Comparison of ENCODE assay signal across 1 cellular context in the genomic region with DNA sequence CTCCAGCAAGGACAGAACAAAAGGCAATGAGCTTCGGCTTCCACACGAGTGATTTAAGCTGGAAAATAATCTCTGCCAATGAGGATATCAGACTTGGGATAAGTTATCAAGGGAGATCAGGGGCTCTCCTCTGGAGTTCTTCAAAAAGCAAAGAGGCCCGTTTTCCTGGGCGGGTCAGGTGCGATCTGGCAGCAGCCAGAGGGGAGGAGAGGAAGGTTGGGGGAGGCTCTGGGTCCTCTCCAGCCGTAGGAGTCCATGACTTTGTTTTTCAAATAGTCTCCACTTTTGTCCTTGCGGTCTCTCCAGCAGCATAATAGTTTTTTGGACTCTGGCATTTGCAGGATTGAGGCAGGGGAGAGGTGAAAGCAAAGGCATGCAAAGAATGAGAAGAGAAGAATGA.
TF ChIP-seq lines count a peak whose summit lies in the region.

No MANE protein-coding gene starts in this region.

TF ChIP-seq in H1, 55 proteins besides CTCF, POLR2A, EP300 and RAD21:
- TF ChIP-seq, protein P1, sequence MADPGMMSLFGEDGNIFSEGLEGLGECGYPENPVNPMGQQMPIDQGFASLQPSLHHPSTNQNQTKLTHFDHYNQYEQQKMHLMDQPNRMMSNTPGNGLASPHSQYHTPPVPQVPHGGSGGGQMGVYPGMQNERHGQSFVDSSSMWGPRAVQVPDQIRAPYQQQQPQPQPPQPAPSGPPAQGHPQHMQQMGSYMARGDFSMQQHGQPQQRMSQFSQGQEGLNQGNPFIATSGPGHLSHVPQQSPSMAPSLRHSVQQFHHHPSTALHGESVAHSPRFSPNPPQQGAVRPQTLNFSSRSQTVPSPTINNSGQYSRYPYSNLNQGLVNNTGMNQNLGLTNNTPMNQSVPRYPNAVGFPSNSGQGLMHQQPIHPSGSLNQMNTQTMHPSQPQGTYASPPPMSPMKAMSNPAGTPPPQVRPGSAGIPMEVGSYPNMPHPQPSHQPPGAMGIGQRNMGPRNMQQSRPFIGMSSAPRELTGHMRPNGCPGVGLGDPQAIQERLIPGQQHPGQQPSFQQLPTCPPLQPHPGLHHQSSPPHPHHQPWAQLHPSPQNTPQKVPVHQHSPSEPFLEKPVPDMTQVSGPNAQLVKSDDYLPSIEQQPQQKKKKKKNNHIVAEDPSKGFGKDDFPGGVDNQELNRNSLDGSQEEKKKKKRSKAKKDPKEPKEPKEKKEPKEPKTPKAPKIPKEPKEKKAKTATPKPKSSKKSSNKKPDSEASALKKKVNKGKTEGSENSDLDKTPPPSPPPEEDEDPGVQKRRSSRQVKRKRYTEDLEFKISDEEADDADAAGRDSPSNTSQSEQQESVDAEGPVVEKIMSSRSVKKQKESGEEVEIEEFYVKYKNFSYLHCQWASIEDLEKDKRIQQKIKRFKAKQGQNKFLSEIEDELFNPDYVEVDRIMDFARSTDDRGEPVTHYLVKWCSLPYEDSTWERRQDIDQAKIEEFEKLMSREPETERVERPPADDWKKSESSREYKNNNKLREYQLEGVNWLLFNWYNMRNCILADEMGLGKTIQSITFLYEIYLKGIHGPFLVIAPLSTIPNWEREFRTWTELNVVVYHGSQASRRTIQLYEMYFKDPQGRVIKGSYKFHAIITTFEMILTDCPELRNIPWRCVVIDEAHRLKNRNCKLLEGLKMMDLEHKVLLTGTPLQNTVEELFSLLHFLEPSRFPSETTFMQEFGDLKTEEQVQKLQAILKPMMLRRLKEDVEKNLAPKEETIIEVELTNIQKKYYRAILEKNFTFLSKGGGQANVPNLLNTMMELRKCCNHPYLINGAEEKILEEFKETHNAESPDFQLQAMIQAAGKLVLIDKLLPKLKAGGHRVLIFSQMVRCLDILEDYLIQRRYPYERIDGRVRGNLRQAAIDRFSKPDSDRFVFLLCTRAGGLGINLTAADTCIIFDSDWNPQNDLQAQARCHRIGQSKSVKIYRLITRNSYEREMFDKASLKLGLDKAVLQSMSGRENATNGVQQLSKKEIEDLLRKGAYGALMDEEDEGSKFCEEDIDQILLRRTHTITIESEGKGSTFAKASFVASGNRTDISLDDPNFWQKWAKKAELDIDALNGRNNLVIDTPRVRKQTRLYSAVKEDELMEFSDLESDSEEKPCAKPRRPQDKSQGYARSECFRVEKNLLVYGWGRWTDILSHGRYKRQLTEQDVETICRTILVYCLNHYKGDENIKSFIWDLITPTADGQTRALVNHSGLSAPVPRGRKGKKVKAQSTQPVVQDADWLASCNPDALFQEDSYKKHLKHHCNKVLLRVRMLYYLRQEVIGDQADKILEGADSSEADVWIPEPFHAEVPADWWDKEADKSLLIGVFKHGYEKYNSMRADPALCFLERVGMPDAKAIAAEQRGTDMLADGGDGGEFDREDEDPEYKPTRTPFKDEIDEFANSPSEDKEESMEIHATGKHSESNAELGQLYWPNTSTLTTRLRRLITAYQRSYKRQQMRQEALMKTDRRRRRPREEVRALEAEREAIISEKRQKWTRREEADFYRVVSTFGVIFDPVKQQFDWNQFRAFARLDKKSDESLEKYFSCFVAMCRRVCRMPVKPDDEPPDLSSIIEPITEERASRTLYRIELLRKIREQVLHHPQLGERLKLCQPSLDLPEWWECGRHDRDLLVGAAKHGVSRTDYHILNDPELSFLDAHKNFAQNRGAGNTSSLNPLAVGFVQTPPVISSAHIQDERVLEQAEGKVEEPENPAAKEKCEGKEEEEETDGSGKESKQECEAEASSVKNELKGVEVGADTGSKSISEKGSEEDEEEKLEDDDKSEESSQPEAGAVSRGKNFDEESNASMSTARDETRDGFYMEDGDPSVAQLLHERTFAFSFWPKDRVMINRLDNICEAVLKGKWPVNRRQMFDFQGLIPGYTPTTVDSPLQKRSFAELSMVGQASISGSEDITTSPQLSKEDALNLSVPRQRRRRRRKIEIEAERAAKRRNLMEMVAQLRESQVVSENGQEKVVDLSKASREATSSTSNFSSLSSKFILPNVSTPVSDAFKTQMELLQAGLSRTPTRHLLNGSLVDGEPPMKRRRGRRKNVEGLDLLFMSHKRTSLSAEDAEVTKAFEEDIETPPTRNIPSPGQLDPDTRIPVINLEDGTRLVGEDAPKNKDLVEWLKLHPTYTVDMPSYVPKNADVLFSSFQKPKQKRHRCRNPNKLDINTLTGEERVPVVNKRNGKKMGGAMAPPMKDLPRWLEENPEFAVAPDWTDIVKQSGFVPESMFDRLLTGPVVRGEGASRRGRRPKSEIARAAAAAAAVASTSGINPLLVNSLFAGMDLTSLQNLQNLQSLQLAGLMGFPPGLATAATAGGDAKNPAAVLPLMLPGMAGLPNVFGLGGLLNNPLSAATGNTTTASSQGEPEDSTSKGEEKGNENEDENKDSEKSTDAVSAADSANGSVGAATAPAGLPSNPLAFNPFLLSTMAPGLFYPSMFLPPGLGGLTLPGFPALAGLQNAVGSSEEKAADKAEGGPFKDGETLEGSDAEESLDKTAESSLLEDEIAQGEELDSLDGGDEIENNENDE (IDR thresholded peaks at IDR 0.05; ENCODE audit: insufficient replicate concordance, low read length): no peak
- no peak for TF ChIP-seq RXRA (IDR thresholded peaks at IDR 0.05; ENCODE audit: insufficient read depth, low read depth, low read length)
- TF ChIP-seq CHD1 (IDR thresholded peaks at IDR 0.05; ENCODE audit: low read depth, low read length): no peak
- no peak for TF ChIP-seq SP4 (IDR thresholded peaks at IDR 0.05; ENCODE audit: low read length)
- TF ChIP-seq TEAD4 (IDR thresholded peaks at IDR 0.05; ENCODE audit: low read depth, low read length): no peak
- TF ChIP-seq GABPA (IDR thresholded peaks at IDR 0.05; ENCODE audit: borderline replicate concordance, insufficient read depth, low read length): no peak
- TF ChIP-seq SP2 (IDR thresholded peaks at IDR 0.05; ENCODE audit: low read length): no peak
- TF ChIP-seq JUN (IDR thresholded peaks at IDR 0.05; ENCODE audit: low read depth, low read length): no peak
- no peak for TF ChIP-seq CBX8 (IDR thresholded peaks at IDR 0.05; ENCODE audit: borderline replicate concordance, low read depth, low read length)
- TF ChIP-seq HDAC2 (IDR thresholded peaks at IDR 0.05; ENCODE audit: borderline replicate concordance in 1 of 2, low read depth in 2 of 2, low read length in 2 of 2): no peak
- TF ChIP-seq EGR1 (IDR thresholded peaks at IDR 0.05; ENCODE audit: borderline replicate concordance, low read depth, low read length): no peak
- TF ChIP-seq BCL11A (IDR thresholded peaks at IDR 0.05; ENCODE audit: low read depth in 2 of 2, low read length in 2 of 2): no peak
- TF ChIP-seq, protein P2, sequence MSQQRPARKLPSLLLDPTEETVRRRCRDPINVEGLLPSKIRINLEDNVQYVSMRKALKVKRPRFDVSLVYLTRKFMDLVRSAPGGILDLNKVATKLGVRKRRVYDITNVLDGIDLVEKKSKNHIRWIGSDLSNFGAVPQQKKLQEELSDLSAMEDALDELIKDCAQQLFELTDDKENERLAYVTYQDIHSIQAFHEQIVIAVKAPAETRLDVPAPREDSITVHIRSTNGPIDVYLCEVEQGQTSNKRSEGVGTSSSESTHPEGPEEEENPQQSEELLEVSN (IDR thresholded peaks at IDR 0.05): no peak
- TF ChIP-seq ASH2L (IDR thresholded peaks at IDR 0.05; ENCODE audit: low read length): no peak
- no peak for TF ChIP-seq CREB1 (IDR thresholded peaks at IDR 0.05)
